ENCODE assay signal across 1 cellular context in genomic region chr9:72228282-72228681, GRCh38.
TF ChIP-seq lines count a peak whose summit lies in the region.

No MANE protein-coding gene starts in this region.

TF ChIP-seq in HepG2, 621 proteins besides CTCF, POLR2A, EP300 and RAD21 (continued from another document):
- TF ChIP-seq ZSCAN30 (CRISPR knock-in tag; IDR thresholded peaks at IDR 0.05) = no peak
- TF ChIP-seq MIER3 (CRISPR knock-in tag; IDR thresholded peaks at IDR 0.05; ENCODE audit: borderline replicate concordance) = no peak
- no peak for TF ChIP-seq ZNF841 (CRISPR knock-in tag; IDR thresholded peaks at IDR 0.05; ENCODE audit: borderline replicate concordance)
